Comparison of ENCODE assay signal across 1 cellular context in the genomic region with DNA sequence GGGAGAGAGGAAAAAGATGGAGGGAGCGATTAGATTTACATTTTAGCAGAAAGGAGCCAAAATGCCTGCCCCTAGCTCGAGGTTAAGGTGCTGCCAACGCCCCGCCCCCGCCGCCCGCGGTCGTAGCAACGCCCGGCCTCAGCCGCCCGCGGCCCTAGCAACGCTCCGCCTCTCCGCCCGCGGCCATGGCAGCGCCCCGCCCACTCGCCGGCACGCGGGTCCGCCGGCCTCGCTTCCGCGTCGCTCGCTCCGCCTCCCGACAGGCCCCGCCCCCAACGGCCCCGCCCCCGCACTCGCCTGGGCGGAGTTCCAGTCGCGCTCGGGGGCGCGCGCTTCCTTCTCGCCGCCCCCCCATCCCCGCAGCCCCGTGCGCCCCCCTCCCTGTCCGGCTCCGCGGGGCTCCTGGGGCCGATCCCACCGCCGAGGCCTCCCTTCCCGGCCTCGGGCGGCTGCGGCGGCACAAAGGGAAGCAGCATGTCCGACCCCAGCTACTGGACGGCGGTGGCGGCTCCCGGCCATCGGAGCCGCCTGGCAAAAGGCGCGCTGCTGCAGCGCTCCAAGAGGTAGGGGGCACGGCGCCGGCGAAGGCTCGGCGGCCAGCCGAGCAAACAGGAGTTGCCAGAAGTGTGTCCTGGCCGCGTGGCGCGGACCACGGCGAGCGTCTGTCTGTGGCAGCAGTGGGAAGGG.
TF ChIP-seq lines count a peak whose summit lies in the region.

No MANE protein-coding gene starts in this region.

TF ChIP-seq in HCT116, 20 proteins besides CTCF, POLR2A, EP300 and RAD21:
- TF ChIP-seq, protein P1, sequence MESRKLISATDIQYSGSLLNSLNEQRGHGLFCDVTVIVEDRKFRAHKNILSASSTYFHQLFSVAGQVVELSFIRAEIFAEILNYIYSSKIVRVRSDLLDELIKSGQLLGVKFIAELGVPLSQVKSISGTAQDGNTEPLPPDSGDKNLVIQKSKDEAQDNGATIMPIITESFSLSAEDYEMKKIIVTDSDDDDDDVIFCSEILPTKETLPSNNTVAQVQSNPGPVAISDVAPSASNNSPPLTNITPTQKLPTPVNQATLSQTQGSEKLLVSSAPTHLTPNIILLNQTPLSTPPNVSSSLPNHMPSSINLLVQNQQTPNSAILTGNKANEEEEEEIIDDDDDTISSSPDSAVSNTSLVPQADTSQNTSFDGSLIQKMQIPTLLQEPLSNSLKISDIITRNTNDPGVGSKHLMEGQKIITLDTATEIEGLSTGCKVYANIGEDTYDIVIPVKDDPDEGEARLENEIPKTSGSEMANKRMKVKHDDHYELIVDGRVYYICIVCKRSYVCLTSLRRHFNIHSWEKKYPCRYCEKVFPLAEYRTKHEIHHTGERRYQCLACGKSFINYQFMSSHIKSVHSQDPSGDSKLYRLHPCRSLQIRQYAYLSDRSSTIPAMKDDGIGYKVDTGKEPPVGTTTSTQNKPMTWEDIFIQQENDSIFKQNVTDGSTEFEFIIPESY (IDR thresholded peaks at IDR 0.05; ENCODE audit: extremely low read depth, insufficient replicate concordance, low read length): no peak
- TF ChIP-seq ELF1 (IDR thresholded peaks at IDR 0.05; ENCODE audit: borderline replicate concordance, low read depth) (no peak), EGR1 (IDR thresholded peaks at IDR 0.05; ENCODE audit: low read depth) (peak; percentile 71), ZNF274 (IDR thresholded peaks at IDR 0.05; ENCODE audit: low read depth, low read length) (no peak), EZH2phosphoT487 (IDR thresholded peaks at IDR 0.05; ENCODE audit: borderline replicate concordance) (no peak), CBX3 (IDR thresholded peaks at IDR 0.05; ENCODE audit: low read depth) (no peak), YY1 (IDR thresholded peaks at IDR 0.05; ENCODE audit: extremely low read depth, insufficient replicate concordance, low read depth, low read length) (peak; percentile 37), SRF (IDR thresholded peaks at IDR 0.05; ENCODE audit: low read depth) (no peak), JUND (IDR thresholded peaks at IDR 0.05) (no peak)
- TF ChIP-seq, protein P2, sequence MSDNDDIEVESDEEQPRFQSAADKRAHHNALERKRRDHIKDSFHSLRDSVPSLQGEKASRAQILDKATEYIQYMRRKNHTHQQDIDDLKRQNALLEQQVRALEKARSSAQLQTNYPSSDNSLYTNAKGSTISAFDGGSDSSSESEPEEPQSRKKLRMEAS (IDR thresholded peaks at IDR 0.05): no peak
- TF ChIP-seq, protein P3, sequence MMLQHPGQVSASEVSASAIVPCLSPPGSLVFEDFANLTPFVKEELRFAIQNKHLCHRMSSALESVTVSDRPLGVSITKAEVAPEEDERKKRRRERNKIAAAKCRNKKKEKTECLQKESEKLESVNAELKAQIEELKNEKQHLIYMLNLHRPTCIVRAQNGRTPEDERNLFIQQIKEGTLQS (IDR thresholded peaks at IDR 0.05): no peak
- TF ChIP-seq, protein P4, sequence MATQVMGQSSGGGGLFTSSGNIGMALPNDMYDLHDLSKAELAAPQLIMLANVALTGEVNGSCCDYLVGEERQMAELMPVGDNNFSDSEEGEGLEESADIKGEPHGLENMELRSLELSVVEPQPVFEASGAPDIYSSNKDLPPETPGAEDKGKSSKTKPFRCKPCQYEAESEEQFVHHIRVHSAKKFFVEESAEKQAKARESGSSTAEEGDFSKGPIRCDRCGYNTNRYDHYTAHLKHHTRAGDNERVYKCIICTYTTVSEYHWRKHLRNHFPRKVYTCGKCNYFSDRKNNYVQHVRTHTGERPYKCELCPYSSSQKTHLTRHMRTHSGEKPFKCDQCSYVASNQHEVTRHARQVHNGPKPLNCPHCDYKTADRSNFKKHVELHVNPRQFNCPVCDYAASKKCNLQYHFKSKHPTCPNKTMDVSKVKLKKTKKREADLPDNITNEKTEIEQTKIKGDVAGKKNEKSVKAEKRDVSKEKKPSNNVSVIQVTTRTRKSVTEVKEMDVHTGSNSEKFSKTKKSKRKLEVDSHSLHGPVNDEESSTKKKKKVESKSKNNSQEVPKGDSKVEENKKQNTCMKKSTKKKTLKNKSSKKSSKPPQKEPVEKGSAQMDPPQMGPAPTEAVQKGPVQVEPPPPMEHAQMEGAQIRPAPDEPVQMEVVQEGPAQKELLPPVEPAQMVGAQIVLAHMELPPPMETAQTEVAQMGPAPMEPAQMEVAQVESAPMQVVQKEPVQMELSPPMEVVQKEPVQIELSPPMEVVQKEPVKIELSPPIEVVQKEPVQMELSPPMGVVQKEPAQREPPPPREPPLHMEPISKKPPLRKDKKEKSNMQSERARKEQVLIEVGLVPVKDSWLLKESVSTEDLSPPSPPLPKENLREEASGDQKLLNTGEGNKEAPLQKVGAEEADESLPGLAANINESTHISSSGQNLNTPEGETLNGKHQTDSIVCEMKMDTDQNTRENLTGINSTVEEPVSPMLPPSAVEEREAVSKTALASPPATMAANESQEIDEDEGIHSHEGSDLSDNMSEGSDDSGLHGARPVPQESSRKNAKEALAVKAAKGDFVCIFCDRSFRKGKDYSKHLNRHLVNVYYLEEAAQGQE (IDR thresholded peaks at IDR 0.05; ENCODE audit: low read depth): no peak
